Comparison of ENCODE assay signal across 25 cellular contexts in the genomic region with DNA sequence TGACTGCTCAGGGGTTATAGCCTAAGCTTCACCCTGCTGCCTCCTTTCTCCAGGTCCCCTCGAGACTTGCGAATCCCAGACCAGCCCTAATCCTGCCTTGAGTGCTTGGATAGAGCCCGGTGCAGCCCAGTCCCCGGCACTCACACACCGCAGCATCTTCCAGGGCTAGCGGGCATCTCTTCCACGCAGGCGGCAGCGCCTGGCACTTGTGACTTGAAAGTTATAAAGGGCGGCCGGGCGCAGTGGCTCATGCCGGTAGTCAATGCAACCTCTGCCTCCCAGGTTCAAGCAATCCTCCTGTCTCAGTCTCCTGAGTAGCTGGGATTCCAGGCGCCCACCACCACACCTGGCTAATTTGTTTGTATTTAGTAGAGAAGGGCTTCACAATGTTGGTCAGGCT. TPM values are rescaled to one million over a fixed set of nuclear protein-coding genes. Genes with fewer than 3 reads are reported as not detected.
DNase-seq lines count a peak whose midpoint lies in the region; ATAC-seq and TF ChIP-seq lines count a peak whose summit lies in the region.
"Had no signal": no experiment of that assay in that cellular context is flagged by ENCODE, and none has a peak within 500 bp of the region (broad histone marks: within the 10 kb centered on the region; RNA-seq: fewer than 3 reads in every experiment).

No MANE protein-coding gene starts in this region.

- no peaks in the 10 kb centered on the region for H3K9me2 ChIP-seq in GM23248 (ENCODE audit: insufficient read depth)

- WGBS in GM23248 (ENCODE audit: low coverage in 1 of 2, low lambda C conversion rate in 2 of 2, missing lambda C conversion rate in 2 of 2), 2 experiments: 91% methylated on average over 14 of the region's 14 CpGs

- peaks cover 19% of the 10 kb centered on the region for H3K4me1 ChIP-seq in CD8-positive, alpha-beta T cell (ENCODE audit: insufficient read depth, low read length)
- peaks cover 4 to 17% of the 10 kb centered on the region in 2 donors for H3K4me1 ChIP-seq in naive thymus-derived CD4-positive, alpha-beta T cell (ENCODE audit: control insufficient read depth in 2 of 2, insufficient read depth in 2 of 2, low read length in 2 of 2)
- peaks cover 11% of the 10 kb centered on the region; the same call in 1 of the 2 replicates for H3K4me1 ChIP-seq in GM23248 (ENCODE audit: insufficient read depth)

- H3K27me3 ChIP-seq in CD8-positive, alpha-beta T cell (ENCODE audit: insufficient read depth, low read length): no peaks in the 10 kb centered on the region
- H3K27me3 ChIP-seq in naive thymus-derived CD4-positive, alpha-beta T cell (ENCODE audit: control insufficient read depth in 2 of 2, insufficient read depth in 2 of 2, low read length in 2 of 2): no peaks in the 10 kb centered on the region
- H3K27me3 ChIP-seq in GM23248 (replicated peaks; ENCODE audit: insufficient read depth): no peaks in the 10 kb centered on the region

- H3K4me3 Mint-ChIP-seq in T-helper 1 cell treated with Interleukin-12 subunit alpha and Interleukin-12 subunit beta and Interleukin-4 antibody, amounts not matched to agents 30 μg/mL and 1 μg/mL, for 36 hours: peak overlapping the region; percentile 74
- peak overlapping the region; percentile 91 for H3K4me3 Mint-ChIP-seq in CD8-positive, alpha-beta T cell
- peak overlapping the region; percentile 93 for H3K4me3 Mint-ChIP-seq in activated T-helper 17 cell treated with anti-CD3 and anti-CD28 coated beads, Interleukin-2, amount 50 U/mL, for 72 hours
- peak overlapping the region in 8 of 10 donors; percentile 49 to 98 (median 84) for H3K4me3 Mint-ChIP-seq in naive thymus-derived CD4-positive, alpha-beta T cell
- no peak overlapping the region for H3K4me3 Mint-ChIP-seq in mesothelial cell of epicardium

- intact Hi-C loops in CD8-positive, alpha-beta T cell (cut with DNase I, micrococcal nuclease): no loop called here
- intact Hi-C loops in naive thymus-derived CD4-positive, alpha-beta T cell (cut with micrococcal nuclease): loop anchor here in 1 of 2 donors (10.0 kb wide), 1 partner anchor 211 kb away; no protein-coding TSS in a partner anchor

- ATAC-seq in CD8-positive, alpha-beta T cell: no peak
- no peak for ATAC-seq in activated T-helper 17 cell treated with anti-CD3 and anti-CD28 coated beads, Interleukin-2, amount 50 U/mL, for 72 hours (replicated peaks)
- no peak for ATAC-seq in naive thymus-derived CD4-positive, alpha-beta T cell
- ATAC-seq: effector memory CD8-positive, alpha-beta T cell had no signal

- no peaks in the 10 kb centered on the region for H4K20me1 ChIP-seq in GM23248 (ENCODE audit: insufficient read depth)

- CTCF ChIA-PET in CD8-positive, alpha-beta T cell (lab: Charles Lee): interaction anchor here (1.1 to 5.6 kb wide), 4 partner anchors 9 to 122 kb away, joined by 3 to 44 read pairs (median 11); no protein-coding TSS in a partner anchor
- CTCF ChIA-PET in naive thymus-derived CD4-positive, alpha-beta T cell (lab: Charles Lee): interaction anchor here (1.6 to 6.8 kb wide), 2 partner anchors 64 to 123 kb away, joined by 4 to 106 read pairs; no protein-coding TSS in a partner anchor

- in situ Hi-C loops in GM23248 (cut with MboI): loop anchor here (10.0 kb wide), 1 partner anchor 211 kb away; no protein-coding TSS in a partner anchor

- H3K36me3 Mint-ChIP-seq in T-helper 1 cell treated with Interleukin-12 subunit alpha and Interleukin-12 subunit beta and Interleukin-4 antibody, amounts not matched to agents 30 μg/mL and 1 μg/mL, for 36 hours (ENCODE audit: low read depth): peaks cover 3% of the 10 kb centered on the region
- peaks cover 42% of the 10 kb centered on the region for H3K36me3 Mint-ChIP-seq in CD8-positive, alpha-beta T cell
- H3K36me3 Mint-ChIP-seq in activated T-helper 17 cell treated with anti-CD3 and anti-CD28 coated beads, Interleukin-2, amount 50 U/mL, for 72 hours (ENCODE audit: low read depth): peaks cover 34% of the 10 kb centered on the region
- H3K36me3 Mint-ChIP-seq in naive thymus-derived CD4-positive, alpha-beta T cell: peaks cover 0 to 4% (median 0%) of the 10 kb centered on the region in 5 donors
- H3K36me3 Mint-ChIP-seq in mesothelial cell of epicardium: peaks cover 12% of the 10 kb centered on the region

- H3K4me1 Mint-ChIP-seq in T-helper 1 cell treated with Interleukin-12 subunit alpha and Interleukin-12 subunit beta and Interleukin-4 antibody, amounts not matched to agents 30 μg/mL and 1 μg/mL, for 36 hours (ENCODE audit: low read depth): peaks cover 13% of the 10 kb centered on the region
- H3K4me1 Mint-ChIP-seq in CD8-positive, alpha-beta T cell (ENCODE audit: low read depth): peaks cover 12% of the 10 kb centered on the region
- no peaks in the 10 kb centered on the region for H3K4me1 Mint-ChIP-seq in activated T-helper 17 cell treated with anti-CD3 and anti-CD28 coated beads, Interleukin-2, amount 50 U/mL, for 72 hours
- peaks cover 6 to 21% (median 17%) of the 10 kb centered on the region in 7 donors for H3K4me1 Mint-ChIP-seq in naive thymus-derived CD4-positive, alpha-beta T cell
- peaks cover 8% of the 10 kb centered on the region for H3K4me1 Mint-ChIP-seq in mesothelial cell of epicardium

- H3K9ac ChIP-seq in GM23248: no peak overlapping the region
- H3K9ac ChIP-seq: KMS-11 had no signal

- H3K4me3 ChIP-seq in CD8-positive, alpha-beta T cell (ENCODE audit: low read depth, low read length): no peak overlapping the region
- H3K4me3 ChIP-seq in naive thymus-derived CD4-positive, alpha-beta T cell (ENCODE audit: low read length): no peak overlapping the region
- no peak overlapping the region for H3K4me3 ChIP-seq in GM23248
- H3K4me3 ChIP-seq: smooth muscle cell had no signal

- H3K4me2 ChIP-seq in GM23248 (ENCODE audit: unreplicated experiment): no peak overlapping the region
- H3K4me2 ChIP-seq: KMS-11, smooth muscle cell had no signal

- peaks cover 11% of the 10 kb centered on the region for H3F3A ChIP-seq in GM23248 (ENCODE audit: insufficient read depth)

- POLR2A ChIA-PET in CD8-positive, alpha-beta T cell (lab: Charles Lee): interaction anchor here (4.5 kb wide), 1 partner anchor 101 kb away, joined by 21 read pairs; no protein-coding TSS in a partner anchor
- POLR2A ChIA-PET in naive thymus-derived CD4-positive, alpha-beta T cell (lab: Charles Lee): interaction anchor here (0.8 to 1.0 kb wide), 3 partner anchors 55 to 71 kb away, joined by 3 to 4 read pairs (median 4); no protein-coding TSS in a partner anchor

- H3K27ac Mint-ChIP-seq in T-helper 1 cell treated with Interleukin-12 subunit alpha and Interleukin-12 subunit beta and Interleukin-4 antibody, amounts not matched to agents 30 μg/mL and 1 μg/mL, for 36 hours: no peak overlapping the region
- peak overlapping the region; percentile 74 for H3K27ac Mint-ChIP-seq in CD8-positive, alpha-beta T cell
- H3K27ac Mint-ChIP-seq in activated T-helper 17 cell treated with anti-CD3 and anti-CD28 coated beads, Interleukin-2, amount 50 U/mL, for 72 hours: no peak overlapping the region
- H3K27ac Mint-ChIP-seq in naive thymus-derived CD4-positive, alpha-beta T cell: peak overlapping the region in 1 of 9 donors; percentile 57
- H3K27ac Mint-ChIP-seq in mesothelial cell of epicardium: no peak overlapping the region

- H3K79me2 ChIP-seq in GM23248 (ENCODE audit: insufficient read depth): peaks cover 25% of the 10 kb centered on the region

- no peaks in the 10 kb centered on the region for H3K9me3 ChIP-seq in CD8-positive, alpha-beta T cell (ENCODE audit: low read length)
- no peaks in the 10 kb centered on the region for H3K9me3 ChIP-seq in naive thymus-derived CD4-positive, alpha-beta T cell (ENCODE audit: control insufficient read depth in 2 of 3, low read length in 3 of 3)
- no peaks in the 10 kb centered on the region for H3K9me3 ChIP-seq in GM23248 (ENCODE audit: low read depth)

- no peak for TF ChIP-seq CTCF in CD8-positive, alpha-beta T cell (IDR thresholded peaks at IDR 0.05)
- TF ChIP-seq CTCF in mesothelial cell of epicardium (IDR thresholded peaks at IDR 0.05; ENCODE audit: unreplicated experiment): no peak

- H3K27me3 Mint-ChIP-seq in T-helper 1 cell treated with Interleukin-12 subunit alpha and Interleukin-12 subunit beta and Interleukin-4 antibody, amounts not matched to agents 30 μg/mL and 1 μg/mL, for 36 hours (ENCODE audit: low read depth): no peaks in the 10 kb centered on the region
- H3K27me3 Mint-ChIP-seq in CD8-positive, alpha-beta T cell (ENCODE audit: low read depth): no peaks in the 10 kb centered on the region
- no peaks in the 10 kb centered on the region for H3K27me3 Mint-ChIP-seq in activated T-helper 17 cell treated with anti-CD3 and anti-CD28 coated beads, Interleukin-2, amount 50 U/mL, for 72 hours
- H3K27me3 Mint-ChIP-seq in naive thymus-derived CD4-positive, alpha-beta T cell: no peaks in the 10 kb centered on the region
- H3K27me3 Mint-ChIP-seq in mesothelial cell of epicardium (ENCODE audit: low read depth): no peaks in the 10 kb centered on the region
- H3K27me3 Mint-ChIP-seq: effector memory CD8-positive, alpha-beta T cell had no signal

- H3K9me3 Mint-ChIP-seq in T-helper 1 cell treated with Interleukin-12 subunit alpha and Interleukin-12 subunit beta and Interleukin-4 antibody, amounts not matched to agents 30 μg/mL and 1 μg/mL, for 36 hours: no peaks in the 10 kb centered on the region
- H3K9me3 Mint-ChIP-seq in CD8-positive, alpha-beta T cell: no peaks in the 10 kb centered on the region
- no peaks in the 10 kb centered on the region for H3K9me3 Mint-ChIP-seq in activated T-helper 17 cell treated with anti-CD3 and anti-CD28 coated beads, Interleukin-2, amount 50 U/mL, for 72 hours
- no peaks in the 10 kb centered on the region for H3K9me3 Mint-ChIP-seq in naive thymus-derived CD4-positive, alpha-beta T cell
- H3K9me3 Mint-ChIP-seq in mesothelial cell of epicardium: no peaks in the 10 kb centered on the region
- H3K9me3 Mint-ChIP-seq: effector memory CD8-positive, alpha-beta T cell had no signal

- H3K27ac ChIP-seq in CD8-positive, alpha-beta T cell (ENCODE audit: low read depth, low read length): no peak overlapping the region
- no peak overlapping the region for H3K27ac ChIP-seq in naive thymus-derived CD4-positive, alpha-beta T cell (ENCODE audit: low read depth, low read length)
- H3K27ac ChIP-seq in GM23248: no peak overlapping the region
- H3K27ac ChIP-seq: KMS-11 had no signal

- peaks cover 4% of the 10 kb centered on the region for H3K36me3 ChIP-seq in CD8-positive, alpha-beta T cell (ENCODE audit: insufficient read depth, low read length)
- peaks cover 0 to 58% (median 0%) of the 10 kb centered on the region in 3 experiments for H3K36me3 ChIP-seq in naive thymus-derived CD4-positive, alpha-beta T cell (ENCODE audit: control insufficient read depth in 2 of 3, insufficient read depth in 3 of 3, low read length in 3 of 3)
- no peaks in the 10 kb centered on the region; the same call in 1 of the 2 replicates for H3K36me3 ChIP-seq in GM23248 (ENCODE audit: low read depth)

- H2AFZ ChIP-seq in GM23248: no peak overlapping the region

- DNase-seq in T-helper 1 cell: no peak
- DNase-seq in CD8-positive, alpha-beta T cell: no peak
- DNase-seq in naive thymus-derived CD4-positive, alpha-beta T cell: no peak
- DNase-seq in NCI-H2029 treated with DMSO at 0.1 percent for 48 hours (lab: John Stamatoyannopoulos, UW): no peak
- no peak for DNase-seq in GM23248
- DNase-seq in mesothelial cell of epicardium (ENCODE audit: low spot score in 2 of 2, unreplicated experiment in 2 of 2): no peak
- DNase-seq: activated CD4-positive, CD25-positive, alpha-beta regulatory T cell; effector memory CD8-positive, alpha-beta T cell; HCEC 1CT; MV-4-11; NCI-H1694 treated with DMSO at 0.1 percent for 48 hours; NCI-H345; NCI-H82; nucleus accumbens; SIG-M5; stimulated activated CD4-positive, alpha-beta T cell treated with anti-CD3 and anti-CD28 coated beads, Interleukin-4, amount 100 ng/mL, for 1 hour; trophoblast cell had no signal

RNA-seq across cellular contexts. Expression of a gene that starts 1.9 kb away (rescaled TPM):
- total RNA-seq in CD8-positive, alpha-beta T cell: 10 to 100 TPM; 20.6 to 22.7 TPM
- total RNA-seq in activated T-helper 17 cell treated with anti-CD3 and anti-CD28 coated beads, Interleukin-2, amount 50 U/mL, for 72 hours: 10 to 100 TPM; 43.2 to 94.2 TPM
- 10 to 100 TPM; 20.7 to 63.8 (median 48.5) TPM for total RNA-seq in naive thymus-derived CD4-positive, alpha-beta T cell
- polyA plus RNA-seq in naive thymus-derived CD4-positive, alpha-beta T cell: 10 to 100 TPM; 69.8 to 74.4 TPM
- 63.5 and 83.4 TPM in 2 replicates for total RNA-seq in GM23248 (2014; rRNA removed; shearing (Covaris generic))
- polyA plus RNA-seq in GM23248 (2016; fragmentation: Nextera tagmentation; extraction: Ambion mirVana): 143 and 157 TPM in 2 replicates
- total RNA-seq in mesothelial cell of epicardium: 59.3 to 65.2 TPM (median 59.4 TPM) in 3 replicates

RNA-seq across cellular contexts. Expression of a gene that starts 14.1 kb away (rescaled TPM):
- total RNA-seq in CD8-positive, alpha-beta T cell: under 1 TPM; 0.35 to 0.53 TPM
- total RNA-seq in activated T-helper 17 cell treated with anti-CD3 and anti-CD28 coated beads, Interleukin-2, amount 50 U/mL, for 72 hours: under 1 TPM in 1 of 2 donors, not detected in 1; 0.21 TPM
- total RNA-seq in naive thymus-derived CD4-positive, alpha-beta T cell: under 1 TPM in 3 of 5 experiments, not detected in 2; 0.10 to 0.56 (median 0.19) TPM
- not detected for polyA plus RNA-seq in naive thymus-derived CD4-positive, alpha-beta T cell
- total RNA-seq in GM23248 (2014; rRNA removed; shearing (Covaris generic)): 0.25 and 0.54 TPM in 2 replicates
- polyA plus RNA-seq in GM23248 (2016; fragmentation: Nextera tagmentation; extraction: Ambion mirVana): not detected in 2 replicates
- total RNA-seq in mesothelial cell of epicardium: 0.29 to 0.36 TPM (median 0.34 TPM) in 3 replicates
- total RNA-seq: T-helper 1 cell treated with Interleukin-12 subunit alpha and Interleukin-12 subunit beta and Interleukin-4 antibody, amounts not matched to agents 30 ng/mL and 1 ng/mL, for 36 hours had no signal

RNA-seq across cellular contexts. Expression of a gene that starts 34.8 kb away (rescaled TPM):
- total RNA-seq in CD8-positive, alpha-beta T cell: 100 to 1,000 TPM; 408 to 443 TPM
- 100 to 1,000 TPM; 101 to 120 TPM for total RNA-seq in activated T-helper 17 cell treated with anti-CD3 and anti-CD28 coated beads, Interleukin-2, amount 50 U/mL, for 72 hours
- total RNA-seq in naive thymus-derived CD4-positive, alpha-beta T cell: 100 to 1,000 TPM; 189 to 347 (median 311) TPM
- 10 to 100 TPM; 40.7 to 86.1 TPM for polyA plus RNA-seq in naive thymus-derived CD4-positive, alpha-beta T cell
- 132 and 169 TPM in 2 replicates for total RNA-seq in GM23248 (2014; rRNA removed; shearing (Covaris generic))
- 76.7 and 79.7 TPM in 2 replicates for polyA plus RNA-seq in GM23248 (2016; fragmentation: Nextera tagmentation; extraction: Ambion mirVana)
- 232 to 245 TPM (median 242 TPM) in 3 replicates for total RNA-seq in mesothelial cell of epicardium

RNA-seq across cellular contexts. Expression of a gene that starts 35.2 kb away (rescaled TPM):
- not detected for total RNA-seq in CD8-positive, alpha-beta T cell
- total RNA-seq in activated T-helper 17 cell treated with anti-CD3 and anti-CD28 coated beads, Interleukin-2, amount 50 U/mL, for 72 hours: not detected
- not detected for total RNA-seq in naive thymus-derived CD4-positive, alpha-beta T cell
- polyA plus RNA-seq in naive thymus-derived CD4-positive, alpha-beta T cell: not detected
- total RNA-seq in GM23248 (2014; rRNA removed; shearing (Covaris generic)): not detected in 2 replicates
- polyA plus RNA-seq in GM23248 (2016; fragmentation: Nextera tagmentation; extraction: Ambion mirVana): not detected in 2 replicates
- not detected in 3 replicates for total RNA-seq in mesothelial cell of epicardium
- total RNA-seq: fibroblast of lung; glomerular endothelial cell; renal cortical epithelial cell; smooth muscle cell; T-helper 1 cell treated with Interleukin-12 subunit alpha and Interleukin-12 subunit beta and Interleukin-4 antibody, amounts not matched to agents 30 ng/mL and 1 ng/mL, for 36 hours had no signal
- polyA plus RNA-seq: fibroblast of lung, smooth muscle cell had no signal

RNA-seq across cellular contexts. Expression of a gene that starts 40.3 kb away (rescaled TPM):
- total RNA-seq in CD8-positive, alpha-beta T cell: 100 to 1,000 TPM; 382 to 392 TPM
- 100 to 1,000 TPM; 152 to 246 TPM for total RNA-seq in activated T-helper 17 cell treated with anti-CD3 and anti-CD28 coated beads, Interleukin-2, amount 50 U/mL, for 72 hours
- total RNA-seq in naive thymus-derived CD4-positive, alpha-beta T cell: 100 to 1,000 TPM; 234 to 440 (median 240) TPM
- polyA plus RNA-seq in naive thymus-derived CD4-positive, alpha-beta T cell: 100 to 1,000 TPM; 401 to 704 TPM
- 239 and 244 TPM in 2 replicates for total RNA-seq in GM23248 (2014; rRNA removed; shearing (Covaris generic))
- 400 and 415 TPM in 2 replicates for polyA plus RNA-seq in GM23248 (2016; fragmentation: Nextera tagmentation; extraction: Ambion mirVana)
- 492 to 501 TPM (median 493 TPM) in 3 replicates for total RNA-seq in mesothelial cell of epicardium
